In the genomic region with DNA sequence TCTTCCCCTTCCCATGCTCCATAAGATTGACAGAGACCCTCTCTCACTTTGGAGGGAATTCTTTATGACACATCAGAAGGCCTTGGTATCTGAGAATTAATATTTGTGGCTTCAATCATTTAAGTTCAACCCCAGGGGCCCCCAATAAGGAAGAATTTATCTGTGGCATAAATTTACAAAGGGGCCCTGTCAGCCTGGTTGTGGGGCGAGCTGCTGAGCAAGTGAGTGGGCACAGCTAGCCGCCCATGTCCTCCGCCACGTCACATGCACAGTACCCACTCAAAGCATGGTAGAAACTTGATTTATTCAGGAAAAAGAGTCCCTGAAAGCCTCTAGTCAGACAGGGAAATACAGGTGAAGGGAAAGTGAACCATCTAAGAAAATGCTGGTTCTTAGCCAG, we compare ENCODE assay signal across 1 cellular context.
TF ChIP-seq lines count a peak whose summit lies in the region.

No MANE protein-coding gene starts in this region.

TF ChIP-seq in HepG2, 621 proteins besides CTCF, POLR2A, EP300 and RAD21:
- TF ChIP-seq PHB2 (IDR thresholded peaks at IDR 0.05; ENCODE audit: partially characterized antibody) (no peak), RFXANK (CRISPR knock-in tag; IDR thresholded peaks at IDR 0.05) (no peak), HNF4G (IDR thresholded peaks at IDR 0.05; ENCODE audit: borderline replicate concordance, low read depth, low read length) (no peak), HNF4G (CRISPR knock-in tag; IDR thresholded peaks at IDR 0.05; ENCODE audit: borderline replicate concordance, low read depth) (no peak), FOXO1 (CRISPR knock-in tag; IDR thresholded peaks at IDR 0.05) (no peak), ZBTB7A (CRISPR knock-in tag; IDR thresholded peaks at IDR 0.05) (no peak), ZNF563 (CRISPR knock-in tag; IDR thresholded peaks at IDR 0.05) (no peak), SOX5 (CRISPR knock-in tag; IDR thresholded peaks at IDR 0.05; ENCODE audit: borderline replicate concordance) (no peak), HHEX (CRISPR knock-in tag; IDR thresholded peaks at IDR 0.05) (no peak), NRL (CRISPR knock-in tag; IDR thresholded peaks at IDR 0.05; ENCODE audit: borderline replicate concordance) (no peak), KLF9 (CRISPR knock-in tag; IDR thresholded peaks at IDR 0.05; ENCODE audit: low read depth) (no peak), BRF2 (CRISPR knock-in tag; IDR thresholded peaks at IDR 0.05) (no peak)
- TF ChIP-seq, protein P1, sequence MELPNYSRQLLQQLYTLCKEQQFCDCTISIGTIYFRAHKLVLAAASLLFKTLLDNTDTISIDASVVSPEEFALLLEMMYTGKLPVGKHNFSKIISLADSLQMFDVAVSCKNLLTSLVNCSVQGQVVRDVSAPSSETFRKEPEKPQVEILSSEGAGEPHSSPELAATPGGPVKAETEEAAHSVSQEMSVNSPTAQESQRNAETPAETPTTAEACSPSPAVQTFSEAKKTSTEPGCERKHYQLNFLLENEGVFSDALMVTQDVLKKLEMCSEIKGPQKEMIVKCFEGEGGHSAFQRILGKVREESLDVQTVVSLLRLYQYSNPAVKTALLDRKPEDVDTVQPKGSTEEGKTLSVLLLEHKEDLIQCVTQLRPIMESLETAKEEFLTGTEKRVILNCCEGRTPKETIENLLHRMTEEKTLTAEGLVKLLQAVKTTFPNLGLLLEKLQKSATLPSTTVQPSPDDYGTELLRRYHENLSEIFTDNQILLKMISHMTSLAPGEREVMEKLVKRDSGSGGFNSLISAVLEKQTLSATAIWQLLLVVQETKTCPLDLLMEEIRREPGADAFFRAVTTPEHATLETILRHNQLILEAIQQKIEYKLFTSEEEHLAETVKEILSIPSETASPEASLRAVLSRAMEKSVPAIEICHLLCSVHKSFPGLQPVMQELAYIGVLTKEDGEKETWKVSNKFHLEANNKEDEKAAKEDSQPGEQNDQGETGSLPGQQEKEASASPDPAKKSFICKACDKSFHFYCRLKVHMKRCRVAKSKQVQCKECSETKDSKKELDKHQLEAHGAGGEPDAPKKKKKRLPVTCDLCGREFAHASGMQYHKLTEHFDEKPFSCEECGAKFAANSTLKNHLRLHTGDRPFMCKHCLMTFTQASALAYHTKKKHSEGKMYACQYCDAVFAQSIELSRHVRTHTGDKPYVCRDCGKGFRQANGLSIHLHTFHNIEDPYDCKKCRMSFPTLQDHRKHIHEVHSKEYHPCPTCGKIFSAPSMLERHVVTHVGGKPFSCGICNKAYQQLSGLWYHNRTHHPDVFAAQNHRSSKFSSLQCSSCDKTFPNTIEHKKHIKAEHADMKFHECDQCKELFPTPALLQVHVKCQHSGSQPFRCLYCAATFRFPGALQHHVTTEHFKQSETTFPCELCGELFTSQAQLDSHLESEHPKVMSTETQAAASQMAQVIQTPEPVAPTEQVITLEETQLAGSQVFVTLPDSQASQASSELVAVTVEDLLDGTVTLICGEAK (IDR thresholded peaks at IDR 0.05): no peak
- TF ChIP-seq, protein P1 (CRISPR knock-in tag; IDR thresholded peaks at IDR 0.05): no peak
- TF ChIP-seq, protein P2, sequence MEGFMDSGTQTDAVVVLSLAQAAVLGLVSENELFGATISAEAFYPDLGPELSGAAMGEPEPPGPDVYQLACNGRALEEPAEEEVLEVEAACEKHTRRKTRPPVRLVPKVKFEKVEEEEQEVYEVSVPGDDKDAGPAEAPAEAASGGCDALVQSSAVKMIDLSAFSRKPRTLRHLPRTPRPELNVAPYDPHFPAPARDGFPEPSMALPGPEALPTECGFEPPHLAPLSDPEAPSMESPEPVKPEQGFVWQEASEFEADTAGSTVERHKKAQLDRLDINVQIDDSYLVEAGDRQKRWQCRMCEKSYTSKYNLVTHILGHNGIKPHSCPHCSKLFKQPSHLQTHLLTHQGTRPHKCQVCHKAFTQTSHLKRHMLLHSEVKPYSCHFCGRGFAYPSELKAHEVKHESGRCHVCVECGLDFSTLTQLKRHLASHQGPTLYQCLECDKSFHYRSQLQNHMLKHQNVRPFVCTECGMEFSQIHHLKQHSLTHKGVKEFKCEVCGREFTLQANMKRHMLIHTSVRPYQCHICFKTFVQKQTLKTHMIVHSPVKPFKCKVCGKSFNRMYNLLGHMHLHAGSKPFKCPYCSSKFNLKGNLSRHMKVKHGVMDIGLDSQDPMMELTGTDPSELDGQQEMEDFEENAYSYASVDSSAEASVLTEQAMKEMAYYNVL (CRISPR knock-in tag; IDR thresholded peaks at IDR 0.05; ENCODE audit: borderline replicate concordance): no peak
TF ChIP-seq in HepG2: peak in this region for 0.
